Comparison of ENCODE assay signal across 8 cellular contexts in the genomic region with DNA sequence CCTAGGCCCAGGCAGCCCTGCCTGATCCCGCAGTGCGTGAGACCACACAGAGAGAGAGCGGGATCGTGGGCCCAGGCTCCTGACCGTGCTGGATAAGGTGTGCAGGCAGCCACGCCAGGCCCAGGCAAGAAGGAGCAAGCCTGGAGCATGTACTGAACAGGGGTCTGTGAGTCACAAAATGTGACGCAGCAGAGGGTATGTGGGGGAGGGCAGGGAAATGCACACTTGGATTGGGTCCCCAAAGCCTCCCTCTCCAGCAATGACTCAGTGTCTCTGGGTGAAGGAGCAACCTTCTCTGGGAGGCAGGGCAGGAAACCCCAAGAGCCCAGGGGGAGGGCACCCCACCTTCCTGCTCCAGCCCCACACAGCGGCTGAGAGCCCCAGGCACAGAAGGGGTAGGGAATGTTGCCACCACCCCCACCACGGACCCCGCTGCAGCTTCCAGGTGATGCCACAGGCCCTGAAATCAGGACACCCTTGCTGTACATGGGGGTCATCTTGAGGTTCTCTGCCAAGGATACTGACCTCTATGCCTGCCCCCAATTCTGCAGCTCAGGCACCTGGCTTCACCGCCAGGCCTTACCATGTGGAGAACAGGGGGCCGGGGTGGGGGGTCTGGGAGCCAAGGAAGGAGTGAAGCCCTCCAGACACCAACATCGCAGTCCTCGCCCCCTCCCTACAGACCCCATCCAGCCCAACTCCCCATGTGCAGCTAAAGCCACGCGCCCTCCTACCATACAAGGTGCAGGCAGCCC. TPM values are rescaled to one million over a fixed set of nuclear protein-coding genes. Genes with fewer than 3 reads are reported as not detected.
A peak's percentile ranks its signal among the peaks of the same experiment; 100 is the strongest.
DNase-seq lines count a peak whose midpoint lies in the region; TF ChIP-seq lines count a peak whose summit lies in the region.

No MANE protein-coding gene starts in this region.

- H3K14ac ChIP-seq in mesenchymal stem cell (ENCODE audit: low read length in 2 of 2): peak overlapping the region in 1 of 2 experiments; percentile 36

- 62% methylated on average over 16 of the region's 16 CpGs for WGBS in mesenchymal stem cell
- 63 to 69% methylated on average over 16 of the region's 16 CpGs for WGBS in tibial nerve, 2 donors

- peak overlapping the region; percentile 86 for H4K91ac ChIP-seq in mesenchymal stem cell (ENCODE audit: low read length)

- H2BK15ac ChIP-seq in mesenchymal stem cell (ENCODE audit: low read depth, poor library complexity, severe bottlenecking): peak overlapping the region; percentile 52

- TF ChIP-seq POLR2A in tibial nerve (IDR thresholded peaks at IDR 0.05): no peak

- peak overlapping the region; percentile 56 to 59 for H2BK12ac ChIP-seq in mesenchymal stem cell (ENCODE audit: low read length in 2 of 2)

- H3K27me3 ChIP-seq in mesenchymal stem cell (ENCODE audit: control insufficient read depth in 1 of 2, insufficient read depth in 1 of 2, low read length in 2 of 2): peaks cover 0 to 4% of the 10 kb centered on the region in 2 experiments
- H3K27me3 ChIP-seq in tibial nerve: no peaks in the 10 kb centered on the region

- peak overlapping the region; percentile 88 for H3K9ac ChIP-seq in mesenchymal stem cell (ENCODE audit: low read length)

- H3K4me1 ChIP-seq in mesenchymal stem cell (ENCODE audit: control insufficient read depth, insufficient read depth, low read depth, low read length): peaks cover 35% of the 10 kb centered on the region
- H3K4me1 ChIP-seq in tibial nerve: peaks cover 0 to 54% (median 20%) of the 10 kb centered on the region in 4 donors

- no peak overlapping the region for H2BK5ac ChIP-seq in mesenchymal stem cell (ENCODE audit: low read depth, low read length, poor library complexity, severe bottlenecking)

- H3K79me1 ChIP-seq in mesenchymal stem cell (replicated peaks; ENCODE audit: low read length, poor library complexity, severe bottlenecking): peaks cover 26% of the 10 kb centered on the region

- no peak for TF ChIP-seq CTCF in tibial nerve (IDR thresholded peaks at IDR 0.05)

- peak in 1 of 2 donors; percentile 56 for TF ChIP-seq EP300 in tibial nerve (IDR thresholded peaks at IDR 0.05)

- H3K36me3 ChIP-seq in mesenchymal stem cell (ENCODE audit: control insufficient read depth in 1 of 2, insufficient read depth in 2 of 2, low read depth in 1 of 2, low read length in 2 of 2): no peaks in the 10 kb centered on the region
- H3K36me3 ChIP-seq in tibial nerve: no peaks in the 10 kb centered on the region

- H2AK5ac ChIP-seq in mesenchymal stem cell (ENCODE audit: low read length, severe bottlenecking): no peak overlapping the region

- peak overlapping the region in 1 of 2 experiments; percentile 60 for H3K23ac ChIP-seq in mesenchymal stem cell (ENCODE audit: low read length in 2 of 2)

- peak overlapping the region; percentile 73 to 76 for H3K4ac ChIP-seq in mesenchymal stem cell (ENCODE audit: low read depth in 1 of 2, low read length in 2 of 2)

- peak overlapping the region; percentile 29 for H2BK120ac ChIP-seq in mesenchymal stem cell (ENCODE audit: low read depth, low read length)

- peak overlapping the region; percentile 85 for H4K8ac ChIP-seq in mesenchymal stem cell (ENCODE audit: low read length)

- peak overlapping the region; percentile 44 for H3K27ac ChIP-seq in mesenchymal stem cell (ENCODE audit: low read length, poor library complexity, severe bottlenecking)
- H3K27ac ChIP-seq in tibial nerve: peak overlapping the region; percentile 76 to 95 (median 80)

- DNase-seq in ELR (ENCODE audit: low read depth) (peak; percentile 97), RPMI7951 (ENCODE audit: low read depth) (peak; percentile 92), dedifferentiated amniotic fluid mesenchymal stem cell (ENCODE audit: extremely low spot score) (peak; percentile 81), mesenchymal stem cell (peak; percentile 91), tibial nerve (ENCODE audit: low spot score in 2 of 2) (no peak), NCI-H2171 treated with DMSO at 0.1 percent for 48 hours (lab: John Stamatoyannopoulos, UW) (no peak), NCI-H2029 treated with DMSO at 0.1 percent for 48 hours (lab: John Stamatoyannopoulos, UW) (no peak), NCI-H2171 (lab: John Stamatoyannopoulos, UW) (no peak)

- H3K4me3 ChIP-seq in mesenchymal stem cell (ENCODE audit: insufficient read depth in 1 of 2, low read depth in 1 of 2, low read length in 2 of 2): peak overlapping the region in 1 of 2 experiments; percentile 84
- peak overlapping the region; percentile 40 to 95 (median 70) for H3K4me3 ChIP-seq in tibial nerve

- no peak overlapping the region for H2AFZ ChIP-seq in mesenchymal stem cell (ENCODE audit: low read depth, low read length)

- H3K4me2 ChIP-seq in mesenchymal stem cell (ENCODE audit: low read length, poor library complexity, severe bottlenecking): peak overlapping the region; percentile 93

- H3K18ac ChIP-seq in mesenchymal stem cell (ENCODE audit: low read depth in 1 of 2, low read length in 2 of 2): peak overlapping the region in 1 of 2 experiments; percentile 90

- no peaks in the 10 kb centered on the region for H3K9me3 ChIP-seq in mesenchymal stem cell (ENCODE audit: control insufficient read depth, low read length)
- H3K9me3 ChIP-seq in tibial nerve: no peaks in the 10 kb centered on the region

RNA-seq across cellular contexts. Expression of a gene that starts 1.3 kb away (rescaled TPM):
- 13.9 and 24.1 TPM in 2 replicates for total RNA-seq in RPMI7951 (2014; rRNA removed; shearing (Covaris generic))
- 65.7 TPM for polyA plus RNA-seq in mesenchymal stem cell (2013, experiment 1 of 2)
- 65.6 TPM for polyA plus RNA-seq in mesenchymal stem cell (2013, experiment 2 of 2)
- 100 to 1,000 TPM; 117 to 153 (median 144) TPM for total RNA-seq in tibial nerve

Comparison
In these comparisons a context has a peak if more than half of its experiments do, and no peak if none do; other contexts are left out.
1. DNase-seq: peak in ELR (single experiment), RPMI7951 (single experiment), dedifferentiated amniotic fluid mesenchymal stem cell (single experiment) and mesenchymal stem cell (single experiment); none in tibial nerve (0 of 2), NCI-H2171 treated with DMSO at 0.1 percent for 48 hours (single experiment), NCI-H2029 treated with DMSO at 0.1 percent for 48 hours (single experiment) and NCI-H2171 (single experiment).